In genomic region chr4:142845293-142846070, GRCh38 we compare ENCODE assay signal across 8 cellular contexts. TPM values are rescaled to one million over a fixed set of nuclear protein-coding genes. Genes with fewer than 3 reads are reported as not detected.
DNase-seq lines count a peak whose midpoint lies in the region; ATAC-seq and TF ChIP-seq lines count a peak whose summit lies in the region.

No MANE protein-coding gene starts in this region.

- H3K4me3 Mint-ChIP-seq in type B pancreatic cell: peak overlapping the region; percentile 90

- no peaks in the 10 kb centered on the region for H3K36me3 Mint-ChIP-seq in type B pancreatic cell

- H3K4me1 Mint-ChIP-seq in type B pancreatic cell (ENCODE audit: unreplicated experiment): no peaks in the 10 kb centered on the region

- peak overlapping the region; percentile 1; the same call in 1 of the 2 replicates for H3K4me3 ChIP-seq in GM12864 (ENCODE audit: low read depth, low read length)
- H3K4me3 ChIP-seq in muscle layer of colon (ENCODE audit: low read depth in 1 of 2, low read length in 2 of 2): peak overlapping the region; percentile 77 to 84

- peaks cover 70% of the 10 kb centered on the region for H3K27me3 Mint-ChIP-seq in type B pancreatic cell

- H3K9ac ChIP-seq in muscle layer of colon (ENCODE audit: low read length): peak overlapping the region; percentile 43

- ATAC-seq in GM19455 (IDR thresholded peaks at IDR 0.05; ENCODE audit: unreplicated experiment): no peak
- no peak for ATAC-seq in GM19023 (IDR thresholded peaks at IDR 0.05; ENCODE audit: unreplicated experiment)

- H3K9me3 ChIP-seq in muscle layer of colon (ENCODE audit: low read length): no peaks in the 10 kb centered on the region

- H3K36me3 ChIP-seq in muscle layer of colon (ENCODE audit: insufficient read depth, low read length): no peaks in the 10 kb centered on the region

- peak overlapping the region; percentile 80 for H3K27ac ChIP-seq in muscle layer of colon (ENCODE audit: low read depth, low read length)

- H3K27ac Mint-ChIP-seq in type B pancreatic cell: no peak overlapping the region

- peaks cover 0 to 8% of the 10 kb centered on the region in 2 donors for H3K27me3 ChIP-seq in muscle layer of colon (ENCODE audit: control insufficient read depth in 1 of 2, insufficient read depth in 2 of 2, low read length in 2 of 2)

- DNase-seq in GM12864 (ENCODE audit: low read depth) (no peak), SK-N-DZ (ENCODE audit: low spot score) (peak; percentile 36), dermis blood vessel endothelial cell (peak; percentile 30), type B pancreatic cell (ENCODE audit: extremely low spot score, unreplicated experiment) (no peak), kidney tubule cell (ENCODE audit: low spot score) (no peak)

- H3K4me1 ChIP-seq in muscle layer of colon (ENCODE audit: insufficient read depth, low read length): peaks cover 20% of the 10 kb centered on the region

- no peaks in the 10 kb centered on the region for H3K9me3 Mint-ChIP-seq in type B pancreatic cell

- TF ChIP-seq CTCF in GM12864 (IDR thresholded peaks at IDR 0.05; ENCODE audit: low read depth, low read length, missing control alignments): no peak
- no peak for TF ChIP-seq CTCF in type B pancreatic cell (conservative IDR thresholded peaks at IDR 0.05)

RNA-seq across cellular contexts. Expression of gene INPP4B, which starts 0.6 kb away (rescaled TPM):
- polyA plus RNA-seq in SK-N-DZ (2014; cell fraction: cytosol; rRNA removed): 1.2 and 1.3 TPM in 2 replicates
- polyA plus RNA-seq in SK-N-DZ (2014; cell fraction: nucleus; rRNA removed): 0.81 and 3.8 TPM in 2 replicates
- total RNA-seq in dermis blood vessel endothelial cell: 20.9 and 43.2 TPM in 2 replicates
- 4.8 and 9.0 TPM in 2 replicates for total RNA-seq in type B pancreatic cell (ENCODE audit: low replicate concordance)

Comparison
In these comparisons a context has a peak if more than half of its experiments do, and no peak if none do; other contexts are left out.
1. DNase-seq: peak in SK-N-DZ (single experiment) and dermis blood vessel endothelial cell (single experiment); none in GM12864 (single experiment), type B pancreatic cell (single experiment) and kidney tubule cell (single experiment).